In genomic region chr14:71810800-71811199, GRCh38 we compare ENCODE assay signal across 1 cellular context.
A peak's percentile ranks its signal among the peaks of the same experiment; 100 is the strongest.
TF ChIP-seq lines count a peak whose summit lies in the region.
"Not testable (repeated sequence)": the region's sequence is repeated elsewhere in the genome, so short reads cannot be mapped to it uniquely, and the experiment has no call there.

No MANE protein-coding gene starts in this region.

- TF ChIP-seq CTCF in HEK293 (tag by site-specific recombination; IDR thresholded peaks at IDR 0.05) = not testable (repeated sequence)

- not testable (repeated sequence) for H3K27ac ChIP-seq in HEK293 (ENCODE audit: extremely low read depth, low read depth, low read length)

- not testable (repeated sequence) for H3K4me3 ChIP-seq in HEK293 (ENCODE audit: low read depth, low read length)

- CTCF ChIA-PET in HEK293 (lab: Yijun Ruan, JAX) = not testable (repeated sequence)

- not testable (repeated sequence) for H3K36me3 ChIP-seq in HEK293 (ENCODE audit: control insufficient read depth in 2 of 2, insufficient read depth in 1 of 2, low read length in 2 of 2)

- POLR2A ChIA-PET in HEK293 (lab: Yijun Ruan, JAX) = not testable (repeated sequence)

- not testable (repeated sequence) for H3K4me1 ChIP-seq in HEK293 (ENCODE audit: control insufficient read depth, insufficient read depth, low read length)

- not testable (repeated sequence) for H3K9me3 ChIP-seq in HEK293 (ENCODE audit: control insufficient read depth, insufficient read depth, low read depth, low read length)

TF ChIP-seq in HEK293, 187 proteins besides CTCF, POLR2A, EP300 and RAD21:
- TF ChIP-seq SCRT2 (tag by site-specific recombination; IDR thresholded peaks at IDR 0.05) (peak; percentile 62; the same call in 1 of the 2 replicates), SCRT1 (tag by site-specific recombination; IDR thresholded peaks at IDR 0.05; ENCODE audit: borderline replicate concordance) (peak; percentile 57; the same call in 1 of the 2 replicates)
